1 cellular context compared by ENCODE assay signal in the genomic region with DNA sequence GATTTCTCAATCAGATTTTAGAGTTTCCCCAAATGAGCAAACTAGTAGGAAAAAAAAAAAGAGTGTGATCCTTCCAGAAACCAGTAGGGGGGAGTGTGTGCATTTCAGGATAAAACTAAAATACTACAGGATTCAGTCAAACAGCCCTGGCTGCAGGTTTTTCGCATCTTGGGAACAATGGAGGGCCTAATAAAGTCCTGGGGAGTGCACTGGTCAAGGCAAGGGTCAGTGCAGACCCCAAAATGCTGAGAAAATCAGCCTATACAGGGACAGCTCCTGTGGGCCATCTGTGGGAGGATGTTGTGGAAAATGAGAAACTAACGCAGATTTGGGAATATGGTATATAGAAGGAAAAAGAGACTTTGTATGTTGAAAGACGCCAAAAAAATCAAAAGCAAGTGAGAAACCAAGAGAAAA.
TF ChIP-seq lines count a peak whose summit lies in the region.

No MANE protein-coding gene starts in this region.

TF ChIP-seq in H1, 55 proteins besides CTCF, POLR2A, EP300 and RAD21:
- peak; percentile 19; the same call in 1 of the 2 replicates for TF ChIP-seq CEBPB (IDR thresholded peaks at IDR 0.05; ENCODE audit: low read depth, low read length)
- TF ChIP-seq YY1 (IDR thresholded peaks at IDR 0.05; ENCODE audit: low read depth, low read length), result 0 out of 2 replicates have a peak, but pooled peaks have one; percentile 53
- TF ChIP-seq JUND (IDR thresholded peaks at IDR 0.05; ENCODE audit: low read length), result no peak
- TF ChIP-seq, protein P1, sequence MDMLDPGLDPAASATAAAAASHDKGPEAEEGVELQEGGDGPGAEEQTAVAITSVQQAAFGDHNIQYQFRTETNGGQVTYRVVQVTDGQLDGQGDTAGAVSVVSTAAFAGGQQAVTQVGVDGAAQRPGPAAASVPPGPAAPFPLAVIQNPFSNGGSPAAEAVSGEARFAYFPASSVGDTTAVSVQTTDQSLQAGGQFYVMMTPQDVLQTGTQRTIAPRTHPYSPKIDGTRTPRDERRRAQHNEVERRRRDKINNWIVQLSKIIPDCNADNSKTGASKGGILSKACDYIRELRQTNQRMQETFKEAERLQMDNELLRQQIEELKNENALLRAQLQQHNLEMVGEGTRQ (IDR thresholded peaks at IDR 0.05; ENCODE audit: low read length), result no peak
- TF ChIP-seq CHD2 (IDR thresholded peaks at IDR 0.05; ENCODE audit: low read length), result no peak
- no peak for TF ChIP-seq FOSL1 (IDR thresholded peaks at IDR 0.05; ENCODE audit: insufficient read depth, low read depth, low read length)
- TF ChIP-seq BACH1 (IDR thresholded peaks at IDR 0.05; ENCODE audit: low read length), result no peak
